In the genomic region with DNA sequence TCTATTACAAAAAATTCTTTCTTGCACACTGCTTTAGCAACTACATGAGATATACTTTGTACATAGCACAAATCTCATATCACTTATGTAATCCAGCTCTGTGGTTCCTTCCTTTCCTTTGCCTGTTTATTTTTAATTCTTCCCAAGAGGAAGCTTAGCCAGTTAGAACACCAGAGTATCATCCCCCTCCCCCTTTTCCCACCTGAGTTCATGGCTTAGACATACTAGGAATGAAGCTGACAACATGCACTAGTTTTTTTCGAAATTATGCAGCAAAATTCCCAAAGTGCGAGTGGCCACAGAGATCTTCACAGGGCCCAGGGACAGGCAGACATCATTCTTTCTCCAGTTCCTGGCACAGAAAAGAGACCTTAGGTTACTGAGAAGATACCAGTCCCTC, we compare ENCODE assay signal across 1 cellular context.
TF ChIP-seq lines count a peak whose summit lies in the region.

No MANE protein-coding gene starts in this region.

TF ChIP-seq in WTC11, 78 proteins besides CTCF, POLR2A, EP300 and RAD21:
- TF ChIP-seq, protein P1, sequence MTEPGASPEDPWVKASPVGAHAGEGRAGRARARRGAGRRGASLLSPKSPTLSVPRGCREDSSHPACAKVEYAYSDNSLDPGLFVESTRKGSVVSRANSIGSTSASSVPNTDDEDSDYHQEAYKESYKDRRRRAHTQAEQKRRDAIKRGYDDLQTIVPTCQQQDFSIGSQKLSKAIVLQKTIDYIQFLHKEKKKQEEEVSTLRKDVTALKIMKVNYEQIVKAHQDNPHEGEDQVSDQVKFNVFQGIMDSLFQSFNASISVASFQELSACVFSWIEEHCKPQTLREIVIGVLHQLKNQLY (CRISPR knock-in tag; IDR thresholded peaks at IDR 0.05): no peak
- TF ChIP-seq, protein P2, sequence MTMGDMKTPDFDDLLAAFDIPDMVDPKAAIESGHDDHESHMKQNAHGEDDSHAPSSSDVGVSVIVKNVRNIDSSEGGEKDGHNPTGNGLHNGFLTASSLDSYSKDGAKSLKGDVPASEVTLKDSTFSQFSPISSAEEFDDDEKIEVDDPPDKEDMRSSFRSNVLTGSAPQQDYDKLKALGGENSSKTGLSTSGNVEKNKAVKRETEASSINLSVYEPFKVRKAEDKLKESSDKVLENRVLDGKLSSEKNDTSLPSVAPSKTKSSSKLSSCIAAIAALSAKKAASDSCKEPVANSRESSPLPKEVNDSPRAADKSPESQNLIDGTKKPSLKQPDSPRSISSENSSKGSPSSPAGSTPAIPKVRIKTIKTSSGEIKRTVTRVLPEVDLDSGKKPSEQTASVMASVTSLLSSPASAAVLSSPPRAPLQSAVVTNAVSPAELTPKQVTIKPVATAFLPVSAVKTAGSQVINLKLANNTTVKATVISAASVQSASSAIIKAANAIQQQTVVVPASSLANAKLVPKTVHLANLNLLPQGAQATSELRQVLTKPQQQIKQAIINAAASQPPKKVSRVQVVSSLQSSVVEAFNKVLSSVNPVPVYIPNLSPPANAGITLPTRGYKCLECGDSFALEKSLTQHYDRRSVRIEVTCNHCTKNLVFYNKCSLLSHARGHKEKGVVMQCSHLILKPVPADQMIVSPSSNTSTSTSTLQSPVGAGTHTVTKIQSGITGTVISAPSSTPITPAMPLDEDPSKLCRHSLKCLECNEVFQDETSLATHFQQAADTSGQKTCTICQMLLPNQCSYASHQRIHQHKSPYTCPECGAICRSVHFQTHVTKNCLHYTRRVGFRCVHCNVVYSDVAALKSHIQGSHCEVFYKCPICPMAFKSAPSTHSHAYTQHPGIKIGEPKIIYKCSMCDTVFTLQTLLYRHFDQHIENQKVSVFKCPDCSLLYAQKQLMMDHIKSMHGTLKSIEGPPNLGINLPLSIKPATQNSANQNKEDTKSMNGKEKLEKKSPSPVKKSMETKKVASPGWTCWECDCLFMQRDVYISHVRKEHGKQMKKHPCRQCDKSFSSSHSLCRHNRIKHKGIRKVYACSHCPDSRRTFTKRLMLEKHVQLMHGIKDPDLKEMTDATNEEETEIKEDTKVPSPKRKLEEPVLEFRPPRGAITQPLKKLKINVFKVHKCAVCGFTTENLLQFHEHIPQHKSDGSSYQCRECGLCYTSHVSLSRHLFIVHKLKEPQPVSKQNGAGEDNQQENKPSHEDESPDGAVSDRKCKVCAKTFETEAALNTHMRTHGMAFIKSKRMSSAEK (CRISPR knock-in tag; IDR thresholded peaks at IDR 0.05; ENCODE audit: borderline replicate concordance): no peak
- TF ChIP-seq, protein P3, sequence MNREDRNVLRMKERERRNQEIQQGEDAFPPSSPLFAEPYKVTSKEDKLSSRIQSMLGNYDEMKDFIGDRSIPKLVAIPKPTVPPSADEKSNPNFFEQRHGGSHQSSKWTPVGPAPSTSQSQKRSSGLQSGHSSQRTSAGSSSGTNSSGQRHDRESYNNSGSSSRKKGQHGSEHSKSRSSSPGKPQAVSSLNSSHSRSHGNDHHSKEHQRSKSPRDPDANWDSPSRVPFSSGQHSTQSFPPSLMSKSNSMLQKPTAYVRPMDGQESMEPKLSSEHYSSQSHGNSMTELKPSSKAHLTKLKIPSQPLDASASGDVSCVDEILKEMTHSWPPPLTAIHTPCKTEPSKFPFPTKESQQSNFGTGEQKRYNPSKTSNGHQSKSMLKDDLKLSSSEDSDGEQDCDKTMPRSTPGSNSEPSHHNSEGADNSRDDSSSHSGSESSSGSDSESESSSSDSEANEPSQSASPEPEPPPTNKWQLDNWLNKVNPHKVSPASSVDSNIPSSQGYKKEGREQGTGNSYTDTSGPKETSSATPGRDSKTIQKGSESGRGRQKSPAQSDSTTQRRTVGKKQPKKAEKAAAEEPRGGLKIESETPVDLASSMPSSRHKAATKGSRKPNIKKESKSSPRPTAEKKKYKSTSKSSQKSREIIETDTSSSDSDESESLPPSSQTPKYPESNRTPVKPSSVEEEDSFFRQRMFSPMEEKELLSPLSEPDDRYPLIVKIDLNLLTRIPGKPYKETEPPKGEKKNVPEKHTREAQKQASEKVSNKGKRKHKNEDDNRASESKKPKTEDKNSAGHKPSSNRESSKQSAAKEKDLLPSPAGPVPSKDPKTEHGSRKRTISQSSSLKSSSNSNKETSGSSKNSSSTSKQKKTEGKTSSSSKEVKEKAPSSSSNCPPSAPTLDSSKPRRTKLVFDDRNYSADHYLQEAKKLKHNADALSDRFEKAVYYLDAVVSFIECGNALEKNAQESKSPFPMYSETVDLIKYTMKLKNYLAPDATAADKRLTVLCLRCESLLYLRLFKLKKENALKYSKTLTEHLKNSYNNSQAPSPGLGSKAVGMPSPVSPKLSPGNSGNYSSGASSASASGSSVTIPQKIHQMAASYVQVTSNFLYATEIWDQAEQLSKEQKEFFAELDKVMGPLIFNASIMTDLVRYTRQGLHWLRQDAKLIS (CRISPR knock-in tag; IDR thresholded peaks at IDR 0.05; ENCODE audit: borderline replicate concordance): no peak
- TF ChIP-seq, protein P4, sequence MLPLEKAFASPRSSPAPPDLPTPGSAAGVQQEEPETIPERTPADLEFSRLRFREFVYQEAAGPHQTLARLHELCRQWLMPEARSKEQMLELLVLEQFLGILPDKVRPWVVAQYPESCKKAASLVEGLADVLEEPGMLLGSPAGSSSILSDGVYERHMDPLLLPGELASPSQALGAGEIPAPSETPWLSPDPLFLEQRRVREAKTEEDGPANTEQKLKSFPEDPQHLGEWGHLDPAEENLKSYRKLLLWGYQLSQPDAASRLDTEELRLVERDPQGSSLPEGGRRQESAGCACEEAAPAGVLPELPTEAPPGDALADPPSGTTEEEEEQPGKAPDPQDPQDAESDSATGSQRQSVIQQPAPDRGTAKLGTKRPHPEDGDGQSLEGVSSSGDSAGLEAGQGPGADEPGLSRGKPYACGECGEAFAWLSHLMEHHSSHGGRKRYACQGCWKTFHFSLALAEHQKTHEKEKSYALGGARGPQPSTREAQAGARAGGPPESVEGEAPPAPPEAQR (CRISPR knock-in tag; IDR thresholded peaks at IDR 0.05): no peak
- TF ChIP-seq TP53 (CRISPR knock-in tag; IDR thresholded peaks at IDR 0.05): no peak
- no peak for TF ChIP-seq ZBTB21 (CRISPR knock-in tag; IDR thresholded peaks at IDR 0.05; ENCODE audit: borderline replicate concordance)
- TF ChIP-seq, protein P5, sequence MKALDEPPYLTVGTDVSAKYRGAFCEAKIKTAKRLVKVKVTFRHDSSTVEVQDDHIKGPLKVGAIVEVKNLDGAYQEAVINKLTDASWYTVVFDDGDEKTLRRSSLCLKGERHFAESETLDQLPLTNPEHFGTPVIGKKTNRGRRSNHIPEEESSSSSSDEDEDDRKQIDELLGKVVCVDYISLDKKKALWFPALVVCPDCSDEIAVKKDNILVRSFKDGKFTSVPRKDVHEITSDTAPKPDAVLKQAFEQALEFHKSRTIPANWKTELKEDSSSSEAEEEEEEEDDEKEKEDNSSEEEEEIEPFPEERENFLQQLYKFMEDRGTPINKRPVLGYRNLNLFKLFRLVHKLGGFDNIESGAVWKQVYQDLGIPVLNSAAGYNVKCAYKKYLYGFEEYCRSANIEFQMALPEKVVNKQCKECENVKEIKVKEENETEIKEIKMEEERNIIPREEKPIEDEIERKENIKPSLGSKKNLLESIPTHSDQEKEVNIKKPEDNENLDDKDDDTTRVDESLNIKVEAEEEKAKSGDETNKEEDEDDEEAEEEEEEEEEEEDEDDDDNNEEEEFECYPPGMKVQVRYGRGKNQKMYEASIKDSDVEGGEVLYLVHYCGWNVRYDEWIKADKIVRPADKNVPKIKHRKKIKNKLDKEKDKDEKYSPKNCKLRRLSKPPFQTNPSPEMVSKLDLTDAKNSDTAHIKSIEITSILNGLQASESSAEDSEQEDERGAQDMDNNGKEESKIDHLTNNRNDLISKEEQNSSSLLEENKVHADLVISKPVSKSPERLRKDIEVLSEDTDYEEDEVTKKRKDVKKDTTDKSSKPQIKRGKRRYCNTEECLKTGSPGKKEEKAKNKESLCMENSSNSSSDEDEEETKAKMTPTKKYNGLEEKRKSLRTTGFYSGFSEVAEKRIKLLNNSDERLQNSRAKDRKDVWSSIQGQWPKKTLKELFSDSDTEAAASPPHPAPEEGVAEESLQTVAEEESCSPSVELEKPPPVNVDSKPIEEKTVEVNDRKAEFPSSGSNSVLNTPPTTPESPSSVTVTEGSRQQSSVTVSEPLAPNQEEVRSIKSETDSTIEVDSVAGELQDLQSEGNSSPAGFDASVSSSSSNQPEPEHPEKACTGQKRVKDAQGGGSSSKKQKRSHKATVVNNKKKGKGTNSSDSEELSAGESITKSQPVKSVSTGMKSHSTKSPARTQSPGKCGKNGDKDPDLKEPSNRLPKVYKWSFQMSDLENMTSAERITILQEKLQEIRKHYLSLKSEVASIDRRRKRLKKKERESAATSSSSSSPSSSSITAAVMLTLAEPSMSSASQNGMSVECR (CRISPR knock-in tag; IDR thresholded peaks at IDR 0.05; ENCODE audit: borderline replicate concordance): no peak
- TF ChIP-seq ZNF671 (CRISPR knock-in tag; IDR thresholded peaks at IDR 0.05): no peak
- TF ChIP-seq ETV6 (CRISPR knock-in tag; IDR thresholded peaks at IDR 0.05): no peak
- TF ChIP-seq ZNF232 (CRISPR knock-in tag; IDR thresholded peaks at IDR 0.05): no peak
- TF ChIP-seq, protein P6, sequence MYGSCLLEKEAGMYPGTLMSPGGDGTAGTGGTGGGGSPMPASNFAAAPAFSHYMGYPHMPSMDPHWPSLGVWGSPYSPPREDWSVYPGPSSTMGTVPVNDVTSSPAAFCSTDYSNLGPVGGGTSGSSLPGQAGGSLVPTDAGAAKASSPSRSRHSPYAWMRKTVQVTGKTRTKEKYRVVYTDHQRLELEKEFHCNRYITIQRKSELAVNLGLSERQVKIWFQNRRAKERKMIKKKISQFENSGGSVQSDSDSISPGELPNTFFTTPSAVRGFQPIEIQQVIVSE (CRISPR knock-in tag; IDR thresholded peaks at IDR 0.05; ENCODE audit: borderline replicate concordance): no peak
- no peak for TF ChIP-seq MYBL2 (CRISPR knock-in tag; IDR thresholded peaks at IDR 0.05)
- no peak for TF ChIP-seq SOX15 (CRISPR knock-in tag; IDR thresholded peaks at IDR 0.05)
- no peak for TF ChIP-seq CREB1 (CRISPR knock-in tag; IDR thresholded peaks at IDR 0.05)
- TF ChIP-seq, protein P7, sequence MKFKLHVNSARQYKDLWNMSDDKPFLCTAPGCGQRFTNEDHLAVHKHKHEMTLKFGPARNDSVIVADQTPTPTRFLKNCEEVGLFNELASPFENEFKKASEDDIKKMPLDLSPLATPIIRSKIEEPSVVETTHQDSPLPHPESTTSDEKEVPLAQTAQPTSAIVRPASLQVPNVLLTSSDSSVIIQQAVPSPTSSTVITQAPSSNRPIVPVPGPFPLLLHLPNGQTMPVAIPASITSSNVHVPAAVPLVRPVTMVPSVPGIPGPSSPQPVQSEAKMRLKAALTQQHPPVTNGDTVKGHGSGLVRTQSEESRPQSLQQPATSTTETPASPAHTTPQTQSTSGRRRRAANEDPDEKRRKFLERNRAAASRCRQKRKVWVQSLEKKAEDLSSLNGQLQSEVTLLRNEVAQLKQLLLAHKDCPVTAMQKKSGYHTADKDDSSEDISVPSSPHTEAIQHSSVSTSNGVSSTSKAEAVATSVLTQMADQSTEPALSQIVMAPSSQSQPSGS (CRISPR knock-in tag; IDR thresholded peaks at IDR 0.05; ENCODE audit: borderline replicate concordance, low read depth): no peak
- TF ChIP-seq ELF4 (CRISPR knock-in tag; IDR thresholded peaks at IDR 0.05; ENCODE audit: low read depth): no peak
